27 cellular contexts compared by ENCODE assay signal in the genomic region with DNA sequence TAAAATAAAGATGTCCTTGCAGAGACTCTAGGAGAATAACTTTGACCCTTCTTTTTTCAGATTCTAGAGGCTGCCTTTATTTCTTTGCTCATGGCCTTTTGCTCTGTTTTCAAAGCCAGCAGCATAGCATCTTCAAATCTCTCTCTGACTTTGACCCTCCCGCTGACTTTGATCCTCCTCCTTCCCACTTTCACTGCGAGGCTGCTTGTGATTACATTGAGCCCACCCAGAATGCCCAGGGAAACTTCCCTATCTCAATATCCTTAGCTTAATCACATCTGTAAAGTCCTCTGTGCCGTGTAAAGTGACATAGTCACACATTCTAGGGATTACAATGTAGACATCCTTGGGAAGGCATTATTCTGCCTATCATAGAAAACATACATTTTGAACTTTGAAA. TPM values are rescaled to one million over a fixed set of nuclear protein-coding genes. Genes with fewer than 3 reads are reported as not detected.
"Had no signal": no experiment of that assay in that cellular context is flagged by ENCODE, and none has a peak within 500 bp of the region (broad histone marks: within the 10 kb centered on the region; RNA-seq: fewer than 3 reads in every experiment).

No MANE protein-coding gene starts in this region.

- H3K4me1 ChIP-seq: esophagus squamous epithelium, gastroesophageal sphincter, heart left ventricle, left lung, lower lobe of right lung had no signal

- H3K27me3 ChIP-seq: esophagus squamous epithelium, gastroesophageal sphincter, heart left ventricle, left lung had no signal

- FAIRE-seq: colon, endometrium, islet of Langerhans, keratinocyte had no signal

- H3K36me3 ChIP-seq: esophagus squamous epithelium, gastroesophageal sphincter, heart left ventricle, left lung, lower lobe of right lung had no signal

- H3K4me1 Mint-ChIP-seq: naive thymus-derived CD4-positive, alpha-beta T cell had no signal

- H3K4me3 ChIP-seq: coronary artery, dorsolateral prefrontal cortex, esophagus squamous epithelium, gastroesophageal sphincter, heart left ventricle, left lung, lower lobe of right lung had no signal

- H3K9me3 ChIP-seq: esophagus squamous epithelium, gastroesophageal sphincter, heart left ventricle, left lung, lower lobe of right lung had no signal

- H3K4me3 Mint-ChIP-seq: naive thymus-derived CD4-positive, alpha-beta T cell had no signal

- ATAC-seq: esophagus mucosa; gastroesophageal sphincter; heart left ventricle; left cardiac atrium; left lung; left ventricle myocardium superior; lower lobe of right lung; naive thymus-derived CD4-positive, alpha-beta T cell had no signal

- DNase-seq: dermis blood vessel endothelial cell; dorsolateral prefrontal cortex; effector CD4-positive, alpha-beta T cell; effector memory CD4-positive, alpha-beta T cell; erythroblast; esophagus squamous epithelium; foreskin fibroblast; foreskin melanocyte; heart left ventricle; hippocampal formation; left cardiac atrium; left lung; left ventricle myocardium superior; lower lobe of right lung; mesenchymal stem cell; midbrain; naive thymus-derived CD4-positive, alpha-beta T cell had no signal

- H3K9me3 Mint-ChIP-seq: naive thymus-derived CD4-positive, alpha-beta T cell had no signal

- H3K27ac ChIP-seq: coronary artery, dorsolateral prefrontal cortex, epithelial cell of prostate, esophagus squamous epithelium, gastroesophageal sphincter, heart left ventricle, left lung, lower lobe of right lung had no signal

- H3K27ac Mint-ChIP-seq: naive thymus-derived CD4-positive, alpha-beta T cell had no signal

- H3K27me3 Mint-ChIP-seq: naive thymus-derived CD4-positive, alpha-beta T cell had no signal

RNA-seq across cellular contexts. Expression of gene TACR1, which starts 23.8 kb away (rescaled TPM):
- total RNA-seq: dermis blood vessel endothelial cell, kidney epithelial cell, lung microvascular endothelial cell had no signal
- polyA plus RNA-seq: keratinocyte; naive thymus-derived CD4-positive, alpha-beta T cell had no signal
